In the genomic region with DNA sequence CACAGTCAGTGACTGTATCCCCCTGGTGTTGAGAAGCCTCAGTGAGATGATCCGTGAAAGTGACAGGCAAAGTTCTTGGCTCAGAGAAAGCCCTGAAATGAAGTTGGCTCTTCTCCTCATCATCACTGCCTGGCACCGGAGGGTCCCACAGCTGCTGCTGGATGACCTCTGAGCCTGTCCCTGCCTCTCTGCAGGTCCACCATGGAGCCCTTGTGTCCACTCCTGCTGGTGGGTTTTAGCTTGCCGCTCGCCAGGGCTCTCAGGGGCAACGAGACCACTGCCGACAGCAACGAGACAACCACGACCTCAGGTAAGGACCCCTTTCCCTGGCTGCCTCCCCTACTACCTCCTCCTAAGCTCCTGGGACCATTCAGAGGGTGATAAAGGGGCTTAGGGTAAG, we compare ENCODE assay signal across 30 cellular contexts.
"Had no signal": no experiment of that assay in that cellular context is flagged by ENCODE, and none has a peak within 500 bp of the region (broad histone marks: within the 10 kb centered on the region; RNA-seq: fewer than 3 reads in every experiment).

No MANE protein-coding gene starts in this region.

- DNase-seq: activated CD4-positive, alpha-beta T cell treated with anti-CD3 and anti-CD28 coated beads for 36 hours; activated CD4-positive, alpha-beta T cell treated with anti-CD3 and anti-CD28 coated beads, Interleukin-2, amount 10 ng/mL, durations not matched to agents 7 days and 5 days; activated CD4-positive, alpha-beta T cell treated with anti-CD3 and anti-CD28 coated beads, Interleukin-2, amount 50 U/mL, for 48 hours; activated CD8-positive, alpha-beta T cell treated with anti-CD3 and anti-CD28 coated beads, Interleukin-2, amount 10 ng/mL, durations not matched to agents 7 days and 5 days; activated effector memory CD4-positive, alpha-beta T cell treated with Interleukin-2 at 50 U/mL for 16 hours; activated naive CD4-positive, alpha-beta T cell treated with anti-CD3 and anti-CD28 coated beads, Interleukin-2, amount 10 ng/mL, durations not matched to agents 7 days and 5 days; activated naive CD8-positive, alpha-beta T cell treated with anti-CD3 and anti-CD28 coated beads, Interleukin-2, amount 50 U/mL, for 24 hours; activated T-cell treated with anti-CD3 and anti-CD28 coated beads, Interleukin-2, amount 50 U/mL, for 24 hours; anterior cingulate cortex; brain microvascular endothelial cell; NCI-H1092 treated with DMSO at 0.1 percent for 48 hours; NCI-H1417; NCI-H146; NCI-H187; NCI-H2029 treated with DMSO at 0.1 percent for 48 hours; NCI-H2107; NCI-H2171; NCI-H510A; NCI-H526; NCI-H748 treated with DMSO at 0.1 percent for 48 hours; NK-92 treated with Interleukin-12 subunit alpha and Interleukin-12 subunit beta, amount 100 ng/mL, for 24 hours; PC-3; Peyer's patch; RPMI8226; SIG-M5; SW 1271 had no signal

- H3K36me3 Mint-ChIP-seq: activated naive CD4-positive, alpha-beta T cell treated with anti-CD3 and anti-CD28 coated beads, Interleukin-2, amount 10 ng/mL, durations not matched to agents 7 days and 5 days; activated naive CD8-positive, alpha-beta T cell had no signal

- H3K27me3 Mint-ChIP-seq: activated CD4-positive, alpha-beta T cell treated with anti-CD3 and anti-CD28 coated beads for 36 hours; activated naive CD8-positive, alpha-beta T cell; activated naive CD8-positive, alpha-beta T cell treated with anti-CD3 and anti-CD28 coated beads, Interleukin-2, amount 50 U/mL, for 24 hours; activated T-cell treated with anti-CD3 and anti-CD28 coated beads, Interleukin-2, amount 50 U/mL, for 24 hours had no signal

- H3K9me3 Mint-ChIP-seq: activated CD4-positive, alpha-beta T cell treated with anti-CD3 and anti-CD28 coated beads, Interleukin-2, amount 10 ng/mL, durations not matched to agents 7 days and 5 days; activated naive CD4-positive, alpha-beta T cell treated with anti-CD3 and anti-CD28 coated beads, Interleukin-2, amount 10 ng/mL, durations not matched to agents 7 days and 5 days; activated naive CD8-positive, alpha-beta T cell treated with anti-CD3 and anti-CD28 coated beads, Interleukin-2, amount 50 U/mL, for 24 hours; activated T-cell treated with anti-CD3 and anti-CD28 coated beads, Interleukin-2, amount 50 U/mL, for 24 hours had no signal

- H3K4me3 Mint-ChIP-seq: activated CD4-positive, alpha-beta T cell treated with anti-CD3 and anti-CD28 coated beads for 36 hours; activated CD4-positive, alpha-beta T cell treated with anti-CD3 and anti-CD28 coated beads, Interleukin-2, amount 10 ng/mL, durations not matched to agents 7 days and 5 days; activated CD8-positive, alpha-beta T cell treated with anti-CD3 and anti-CD28 coated beads, Interleukin-2, amount 10 ng/mL, durations not matched to agents 7 days and 5 days; activated naive CD4-positive, alpha-beta T cell treated with anti-CD3 and anti-CD28 coated beads, Interleukin-2, amount 10 ng/mL, durations not matched to agents 7 days and 5 days; activated naive CD8-positive, alpha-beta T cell; activated naive CD8-positive, alpha-beta T cell treated with anti-CD3 and anti-CD28 coated beads, Interleukin-2, amount 50 U/mL, for 24 hours; activated T-cell treated with anti-CD3 and anti-CD28 coated beads, Interleukin-2, amount 50 U/mL, for 24 hours had no signal

- ATAC-seq: activated CD4-positive, alpha-beta T cell treated with anti-CD3 and anti-CD28 coated beads for 36 hours; activated CD4-positive, CD25-positive, alpha-beta regulatory T cell treated with anti-CD3 and anti-CD28 coated beads, Interleukin-2, amount 50 U/mL, for 24 hours; activated CD8-positive, alpha-beta T cell treated with anti-CD3 and anti-CD28 coated beads, Interleukin-2, amount 10 ng/mL, durations not matched to agents 7 days and 5 days; activated naive CD8-positive, alpha-beta T cell treated with anti-CD3 and anti-CD28 coated beads, Interleukin-2, amount 50 U/mL, for 24 hours; K562; PC-3; Right ventricle myocardium inferior had no signal

- H3K27ac Mint-ChIP-seq: activated CD4-positive, alpha-beta T cell treated with anti-CD3 and anti-CD28 coated beads for 36 hours; activated CD4-positive, alpha-beta T cell treated with anti-CD3 and anti-CD28 coated beads, Interleukin-2, amount 10 ng/mL, durations not matched to agents 7 days and 5 days; activated CD8-positive, alpha-beta T cell treated with anti-CD3 and anti-CD28 coated beads, Interleukin-2, amount 10 ng/mL, durations not matched to agents 7 days and 5 days; activated naive CD4-positive, alpha-beta T cell treated with anti-CD3 and anti-CD28 coated beads, Interleukin-2, amount 10 ng/mL, durations not matched to agents 7 days and 5 days; activated naive CD8-positive, alpha-beta T cell; activated T-cell treated with anti-CD3 and anti-CD28 coated beads, Interleukin-2, amount 50 U/mL, for 24 hours had no signal

- H3K4me1 Mint-ChIP-seq: activated CD4-positive, alpha-beta T cell treated with anti-CD3 and anti-CD28 coated beads, Interleukin-2, amount 10 ng/mL, durations not matched to agents 7 days and 5 days had no signal
